Comparison of ENCODE assay signal across 20 cellular contexts in the genomic region with DNA sequence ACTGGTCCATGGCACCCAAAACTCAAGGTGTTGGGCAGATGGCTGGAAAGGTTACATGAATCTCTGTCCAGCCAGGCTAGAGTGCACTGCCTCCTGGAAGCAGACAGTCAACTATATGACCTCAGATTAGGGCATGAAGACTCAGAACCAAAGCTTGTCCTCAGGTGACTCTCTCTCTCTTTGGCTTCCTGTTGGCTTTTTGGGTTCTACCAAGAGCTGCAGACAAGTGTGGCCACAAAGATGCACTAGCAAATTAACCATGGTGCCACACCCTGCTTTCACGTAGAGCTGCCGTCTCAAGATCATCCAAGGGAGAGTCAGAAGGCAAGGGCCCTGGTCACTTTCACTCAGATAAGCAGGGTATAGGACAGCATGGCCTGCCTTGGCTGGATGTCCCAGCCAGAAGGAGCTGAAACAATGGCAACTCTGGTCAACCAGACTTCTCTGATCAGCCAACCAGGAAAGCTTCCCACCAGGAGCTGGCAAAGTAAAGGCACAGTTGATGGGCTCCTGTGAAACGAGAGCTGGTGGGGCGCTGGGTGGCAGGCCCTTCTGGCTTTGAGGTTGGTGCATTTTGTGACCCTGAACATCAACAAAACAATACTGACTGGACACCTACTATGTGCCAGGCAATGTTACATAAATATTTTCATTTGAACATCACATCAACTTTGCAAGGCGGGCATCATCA. TPM values are rescaled to one million over a fixed set of nuclear protein-coding genes. Genes with fewer than 3 reads are reported as not detected.
DNase-seq lines count a peak whose midpoint lies in the region; ATAC-seq and TF ChIP-seq lines count a peak whose summit lies in the region.
"Had no signal": no experiment of that assay in that cellular context is flagged by ENCODE, and none has a peak within 500 bp of the region (broad histone marks: within the 10 kb centered on the region; RNA-seq: fewer than 3 reads in every experiment).

No MANE protein-coding gene starts in this region.

- CTCF ChIA-PET in activated CD8-positive, alpha-beta memory T cell treated with anti-CD3 and anti-CD28 coated beads, Interleukin-2, amount 10 ng/mL, durations not matched to agents 7 days and 5 days (lab: Charles Lee) = interaction anchor here (1.0 to 1.9 kb wide), 5 partner anchors 15 to 66 kb away, joined by 3 to 4 read pairs (median 3); no protein-coding TSS in a partner anchor
- CTCF ChIA-PET in activated naive CD4-positive, alpha-beta T cell treated with anti-CD3 and anti-CD28 coated beads for 36 hours (lab: Charles Lee) = interaction anchor here (0.7 to 0.8 kb wide), 2 partner anchors 27 to 76 kb away, joined by 3 to 4 read pairs; no protein-coding TSS in a partner anchor

- H2AK5ac ChIP-seq in neuronal stem cell (ENCODE audit: low read depth, low read length) = no peak overlapping the region

- ATAC-seq in activated CD8-positive, alpha-beta memory T cell treated with anti-CD3 and anti-CD28 coated beads, Interleukin-2, amount 10 ng/mL, durations not matched to agents 7 days and 5 days = peak; percentile 64
- no peak for ATAC-seq in HG02588 (IDR thresholded peaks at IDR 0.05; ENCODE audit: unreplicated experiment)
- ATAC-seq in GM18502 (IDR thresholded peaks at IDR 0.05; ENCODE audit: poor library complexity, unreplicated experiment) = no peak

- no peak overlapping the region for H2AFZ ChIP-seq in neuronal stem cell (ENCODE audit: low read length)
- H2AFZ ChIP-seq: PC-9 had no signal

- peak overlapping the region; percentile 21 for H3K18ac ChIP-seq in neuronal stem cell (ENCODE audit: low read length)

- no peak overlapping the region for H2BK5ac ChIP-seq in neuronal stem cell (ENCODE audit: low read length)

- no peak overlapping the region for H4K91ac ChIP-seq in neuronal stem cell (ENCODE audit: low read depth, low read length, poor library complexity)

- H3K79me1 ChIP-seq in neuronal stem cell (ENCODE audit: low read depth, low read length) = no peaks in the 10 kb centered on the region

- H3K4ac ChIP-seq in neuronal stem cell (ENCODE audit: low read length) = no peak overlapping the region

- H3K14ac ChIP-seq in neuronal stem cell (ENCODE audit: low read length) = no peak overlapping the region

- DNase-seq in activated CD8-positive, alpha-beta memory T cell treated with anti-CD3 and anti-CD28 coated beads, Interleukin-2, amount 10 ng/mL, durations not matched to agents 7 days and 5 days = peak; percentile 55
- no peak for DNase-seq in activated CD8-positive, alpha-beta memory T cell treated with anti-CD3 and anti-CD28 coated beads, Interleukin-2, amount 50 U/mL, for 48 hours
- DNase-seq in dorsolateral prefrontal cortex = no peak
- DNase-seq in neuronal stem cell (ENCODE audit: low spot score) = no peak
- no peak for DNase-seq in activated naive CD4-positive, alpha-beta T cell treated with anti-CD3 and anti-CD28 coated beads for 36 hours
- DNase-seq: 8988T, Caco-2, DMS53, NCI-H1092, NCI-H1694 treated with DMSO at 0.1 percent for 48 hours, NCI-H2171, NCI-H446 treated with DMSO at 0.1 percent for 48 hours, NCI-H748 treated with DMSO at 0.1 percent for 48 hours, PC-9, Right ventricle myocardium superior had no signal

- no peak overlapping the region for H3K4me3 Mint-ChIP-seq in activated CD8-positive, alpha-beta memory T cell treated with anti-CD3 and anti-CD28 coated beads, Interleukin-2, amount 10 ng/mL, durations not matched to agents 7 days and 5 days
- H3K4me3 Mint-ChIP-seq in activated naive CD4-positive, alpha-beta T cell treated with anti-CD3 and anti-CD28 coated beads for 36 hours = no peak overlapping the region

- H3K4me1 ChIP-seq in neuronal stem cell (ENCODE audit: control insufficient read depth in 2 of 2, insufficient read depth in 1 of 2, low read depth in 1 of 2, low read length in 2 of 2) = peaks cover 35 to 50% of the 10 kb centered on the region in 2 donors
- no peaks in the 10 kb centered on the region for H3K4me1 ChIP-seq in thymus (ENCODE audit: control insufficient read depth, insufficient read depth, low read length)

- H3K9ac ChIP-seq in neuronal stem cell (ENCODE audit: low read depth, low read length, poor library complexity) = no peak overlapping the region
- H3K9ac ChIP-seq: KMS-11 had no signal

- peaks cover 61% of the 10 kb centered on the region for H3K27me3 Mint-ChIP-seq in activated CD8-positive, alpha-beta memory T cell treated with anti-CD3 and anti-CD28 coated beads, Interleukin-2, amount 10 ng/mL, durations not matched to agents 7 days and 5 days
- H3K27me3 Mint-ChIP-seq in activated naive CD4-positive, alpha-beta T cell treated with anti-CD3 and anti-CD28 coated beads for 36 hours (ENCODE audit: low read depth) = no peaks in the 10 kb centered on the region

- peak overlapping the region in 52 of 59 donors; percentile 8 to 100 (median 96) for H3K27ac ChIP-seq in dorsolateral prefrontal cortex
- no peak overlapping the region for H3K27ac ChIP-seq in neuronal stem cell (replicated peaks; ENCODE audit: low read length)
- peak overlapping the region; percentile 8 for H3K27ac ChIP-seq in thymus (ENCODE audit: low read depth)
- H3K27ac ChIP-seq: C4-2B, KMS-11, PC-9 had no signal

- peaks cover 14% of the 10 kb centered on the region for H3K4me1 Mint-ChIP-seq in activated CD8-positive, alpha-beta memory T cell treated with anti-CD3 and anti-CD28 coated beads, Interleukin-2, amount 10 ng/mL, durations not matched to agents 7 days and 5 days
- no peaks in the 10 kb centered on the region for H3K4me1 Mint-ChIP-seq in activated naive CD4-positive, alpha-beta T cell treated with anti-CD3 and anti-CD28 coated beads for 36 hours (ENCODE audit: low read depth)

- H4K8ac ChIP-seq in neuronal stem cell (ENCODE audit: low read depth, low read length) = no peak overlapping the region

- H3K9me3 ChIP-seq in neuronal stem cell (replicated peaks in 1 of 2; ENCODE audit: control insufficient read depth in 2 of 2, insufficient read depth in 1 of 2, low read depth in 1 of 2, low read length in 2 of 2) = no peaks in the 10 kb centered on the region
- H3K9me3 ChIP-seq in thymus (ENCODE audit: control insufficient read depth) = no peaks in the 10 kb centered on the region
- H3K9me3 ChIP-seq: Caco-2 had no signal

- H3K27me3 ChIP-seq in dorsolateral prefrontal cortex (no peaks in the 10 kb centered on the region), neuronal stem cell (ENCODE audit: control insufficient read depth in 3 of 3, insufficient read depth in 3 of 3, low read depth in 1 of 3, low read length in 3 of 3) (no peaks in the 10 kb centered on the region), thymus (ENCODE audit: control insufficient read depth, insufficient read depth) (no peaks in the 10 kb centered on the region)

- H3K4me3 ChIP-seq in dorsolateral prefrontal cortex (no peak overlapping the region), neuronal stem cell (ENCODE audit: low read length in 2 of 2) (no peak overlapping the region), thymus (ENCODE audit: low read length) (no peak overlapping the region)
- H3K4me3 ChIP-seq: PC-9 had no signal

- H2BK12ac ChIP-seq in neuronal stem cell (ENCODE audit: low read length) = no peak overlapping the region

- peaks cover 0 to 20% of the 10 kb centered on the region in 2 donors for H3K36me3 ChIP-seq in neuronal stem cell (replicated peaks in 1 of 2; ENCODE audit: control insufficient read depth in 2 of 2, insufficient read depth in 2 of 2, low read length in 2 of 2)
- no peaks in the 10 kb centered on the region for H3K36me3 ChIP-seq in thymus (ENCODE audit: control insufficient read depth, insufficient read depth)

- no peak for TF ChIP-seq CTCF in dorsolateral prefrontal cortex (IDR thresholded peaks at IDR 0.05 in 54 of 56, conservative IDR thresholded peaks at IDR 0.05 in 2 of 56; ENCODE audit: low read depth in 1 of 56, partially characterized antibody in 56 of 56)

- no peak overlapping the region for H2BK120ac ChIP-seq in neuronal stem cell (ENCODE audit: low read depth, low read length)

- no peak overlapping the region for H3K4me2 ChIP-seq in neuronal stem cell (ENCODE audit: insufficient read depth, low read length, poor library complexity, severe bottlenecking)
- H3K4me2 ChIP-seq: KMS-11, PC-9 had no signal

- intact Hi-C loops in dorsolateral prefrontal cortex (cut with DNase I) = no loop called here
- intact Hi-C loops in activated naive CD4-positive, alpha-beta T cell treated with anti-CD3 and anti-CD28 coated beads for 36 hours (cut with micrococcal nuclease) = no loop called here

- H3K27ac Mint-ChIP-seq in activated CD8-positive, alpha-beta memory T cell treated with anti-CD3 and anti-CD28 coated beads, Interleukin-2, amount 10 ng/mL, durations not matched to agents 7 days and 5 days = no peak overlapping the region
- H3K27ac Mint-ChIP-seq in activated naive CD4-positive, alpha-beta T cell treated with anti-CD3 and anti-CD28 coated beads for 36 hours = no peak overlapping the region

- H2BK15ac ChIP-seq in neuronal stem cell (ENCODE audit: low read length) = no peak overlapping the region

- no peaks in the 10 kb centered on the region for H3K9me3 Mint-ChIP-seq in activated CD8-positive, alpha-beta memory T cell treated with anti-CD3 and anti-CD28 coated beads, Interleukin-2, amount 10 ng/mL, durations not matched to agents 7 days and 5 days (ENCODE audit: low read depth)
- no peaks in the 10 kb centered on the region for H3K9me3 Mint-ChIP-seq in activated naive CD4-positive, alpha-beta T cell treated with anti-CD3 and anti-CD28 coated beads for 36 hours

- no CpG with 5 or more reads among the region's 5 CpGs for WGBS in neuronal stem cell (ENCODE audit: extremely low coverage in 2 of 2, insufficient read length in 2 of 2, insufficient replicate concordance in 1 of 2), 2 donors
- WGBS in thymus = 88% methylated on average over 5 of the region's 5 CpGs

- no peaks in the 10 kb centered on the region for H3K36me3 Mint-ChIP-seq in activated CD8-positive, alpha-beta memory T cell treated with anti-CD3 and anti-CD28 coated beads, Interleukin-2, amount 10 ng/mL, durations not matched to agents 7 days and 5 days
- H3K36me3 Mint-ChIP-seq in activated naive CD4-positive, alpha-beta T cell treated with anti-CD3 and anti-CD28 coated beads for 36 hours (ENCODE audit: low read depth) = no peaks in the 10 kb centered on the region

- H3K23ac ChIP-seq in neuronal stem cell (ENCODE audit: low read depth, low read length, poor library complexity) = no peak overlapping the region

RNA-seq across cellular contexts. Expression of a gene that starts 31.9 kb away (rescaled TPM):
- not detected for total RNA-seq in activated CD8-positive, alpha-beta memory T cell treated with anti-CD3 and anti-CD28 coated beads, Interleukin-2, amount 10 ng/mL, durations not matched to agents 7 days and 5 days
- 100 to 1,000 TPM in 1 of 120 experiments, 10 to 100 TPM in 119; 17.3 to 105 (median 33.6) TPM for total RNA-seq in dorsolateral prefrontal cortex
- 23.4 TPM for polyA plus RNA-seq in neuronal stem cell (2013, experiment 1 of 2)
- 22.7 TPM for polyA plus RNA-seq in neuronal stem cell (2013, experiment 2 of 2)
- 19.3 TPM for polyA plus RNA-seq in thymus
- under 1 TPM; 0.47 to 0.69 TPM for total RNA-seq in activated naive CD4-positive, alpha-beta T cell treated with anti-CD3 and anti-CD28 coated beads for 36 hours

Comparison
In these comparisons a context has a peak if more than half of its experiments do, and no peak if none do; other contexts are left out.
1. RNA of a gene that starts 31.9 kb away (total RNA-seq): 17.3 to 105 TPM in dorsolateral prefrontal cortex; 0.47 to 0.69 TPM in activated naive CD4-positive, alpha-beta T cell treated with anti-CD3 and anti-CD28 coated beads for 36 hours and not detected in activated CD8-positive, alpha-beta memory T cell treated with anti-CD3 and anti-CD28 coated beads, Interleukin-2, amount 10 ng/mL, durations not matched to agents 7 days and 5 days; every median in the first group is over 10 times any median in the second.